Comparison of ENCODE assay signal across 24 cellular contexts in genomic region chr2:154709215-154709614, GRCh38.
DNase-seq lines count a peak whose midpoint lies in the region; ATAC-seq and TF ChIP-seq lines count a peak whose summit lies in the region.
"Had no signal": no experiment of that assay in that cellular context is flagged by ENCODE, and none has a peak within 500 bp of the region (broad histone marks: within the 10 kb centered on the region; RNA-seq: fewer than 3 reads in every experiment).

No MANE protein-coding gene starts in this region.

- ATAC-seq in GM21825 (IDR thresholded peaks at IDR 0.05; ENCODE audit: unreplicated experiment): no peak
- ATAC-seq: activated CD8-positive, alpha-beta T cell treated with anti-CD3 and anti-CD28 coated beads, Interleukin-2, amount 10 ng/mL, durations not matched to agents 7 days and 5 days; K562; naive thymus-derived CD8-positive, alpha-beta T cell; stimulated activated memory B cell treated with anti-CD40 and anti-IgM and Interleukin-4, amounts not matched to agents 10 μg/mL and 1 μg/mL and 100 μg/mL, for 72 hours; T-helper 17 cell had no signal

- no peak overlapping the region for H3K4me3 ChIP-seq in astrocyte of the cerebellum (ENCODE audit: low read depth, low read length)
- H3K4me3 ChIP-seq: BLaER1 treated with 17β-estradiol and CSF1 and Interleukin-3, amounts not matched to agents 10 nM and 100 nM; HAP-1; K562; sigmoid colon had no signal

- in situ Hi-C loops in astrocyte of the cerebellum (cut with HindIII; ENCODE audit: low sequenced_read_pairs): no loop called here

- TF ChIP-seq CTCF in astrocyte of the cerebellum (IDR thresholded peaks at IDR 0.05; ENCODE audit: low read depth, low read length, missing control alignments): no peak

- DNase-seq in DMS 273 (lab: John Stamatoyannopoulos, UW; ENCODE audit: unreplicated experiment): peak; percentile 85
- peak; percentile 98 for DNase-seq in NCI-H1694 (lab: John Stamatoyannopoulos, UW)
- DNase-seq in astrocyte of the cerebellum (ENCODE audit: low read depth): peak; percentile 9
- peak; percentile 27 for DNase-seq in left kidney (ENCODE audit: low read depth, low spot score)
- no peak for DNase-seq in SIG-M5 treated with dmso at 0.1 percent for 504 hours (lab: John Stamatoyannopoulos, UW; ENCODE audit: unreplicated experiment)
- DNase-seq in stimulated activated CD4-positive, alpha-beta T cell treated with anti-CD3 and anti-CD28 coated beads, Interleukin-4, amount 100 ng/mL, for 4 hours: no peak
- DNase-seq in activated CD8-positive, alpha-beta memory T cell treated with anti-CD3 and anti-CD28 coated beads for 24 hours: no peak
- DNase-seq: activated CD8-positive, alpha-beta T cell treated with anti-CD3 and anti-CD28 coated beads, Interleukin-2, amount 10 ng/mL, durations not matched to agents 7 days and 5 days; activated effector memory CD4-positive, alpha-beta T cell treated with anti-CD3 and anti-CD28 coated beads, Interleukin-2, amount 50 U/mL, for 16 hours; activated naive CD8-positive, alpha-beta T cell treated with anti-CD3 and anti-CD28 coated beads for 36 hours; aorta; COR-L47; dermis blood vessel endothelial cell; DMS79; GF-D8; naive thymus-derived CD8-positive, alpha-beta T cell; sigmoid colon; stimulated activated CD4-positive, alpha-beta T cell treated with anti-CD3 and anti-CD28 coated beads, Interleukin-4, amount 100 ng/mL, for 24 hours; T-helper 17 cell had no signal

Comparison
In these comparisons a context has a peak if more than half of its experiments do, and no peak if none do; other contexts are left out.
1. DNase-seq: peak in DMS 273 (single experiment), NCI-H1694 (single experiment), astrocyte of the cerebellum (single experiment) and left kidney (single experiment); none in SIG-M5 treated with dmso at 0.1 percent for 504 hours (single experiment), stimulated activated CD4-positive, alpha-beta T cell treated with anti-CD3 and anti-CD28 coated beads, Interleukin-4, amount 100 ng/mL, for 4 hours (0 of 2) and activated CD8-positive, alpha-beta memory T cell treated with anti-CD3 and anti-CD28 coated beads for 24 hours (single experiment).